ENCODE assay signal across 8 cellular contexts in the genomic region with DNA sequence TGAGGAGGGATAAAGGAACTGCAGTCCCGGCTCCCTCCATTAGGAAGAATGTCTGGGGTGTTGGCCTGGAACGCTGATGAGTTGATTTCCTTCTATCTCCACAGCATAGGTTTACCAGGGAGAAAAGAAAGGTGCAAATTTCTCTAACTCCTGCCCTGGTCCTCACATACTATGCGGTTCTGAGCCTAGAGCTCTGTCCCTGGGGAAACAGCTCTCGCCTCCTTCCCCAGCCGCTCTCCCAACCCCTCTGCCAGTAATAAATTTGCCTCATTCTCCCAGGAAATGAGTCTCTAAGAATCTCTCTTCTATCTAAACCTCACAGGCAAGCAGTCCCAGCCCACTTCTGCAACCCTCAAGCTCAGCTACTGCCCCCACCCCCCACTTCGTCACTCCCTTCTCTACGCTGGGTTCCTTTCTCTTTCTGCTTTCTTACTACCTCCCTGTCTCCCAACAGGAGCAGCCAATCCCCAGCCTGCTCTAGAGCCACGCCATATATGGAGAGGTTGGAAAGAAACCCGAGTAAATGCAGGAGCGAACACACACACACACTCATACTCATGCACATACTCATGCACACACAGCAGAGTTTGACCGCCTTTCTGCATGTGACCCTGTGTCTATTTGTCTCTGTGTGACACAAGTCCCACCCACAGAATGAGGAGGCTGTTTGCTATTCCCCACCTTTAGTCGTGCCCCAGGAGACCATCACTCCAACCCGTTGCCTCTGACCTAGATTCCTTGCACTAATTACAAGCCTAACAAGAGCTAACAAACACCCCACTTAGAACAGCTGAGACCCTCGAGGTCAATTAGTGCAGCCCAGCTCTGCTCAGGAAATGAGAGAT. TPM values are rescaled to one million over a fixed set of nuclear protein-coding genes. Genes with fewer than 3 reads are reported as not detected.
DNase-seq lines count a peak whose midpoint lies in the region; ATAC-seq and TF ChIP-seq lines count a peak whose summit lies in the region.

No MANE protein-coding gene starts in this region.

- peaks cover 10 to 78% (median 37%) of the 10 kb centered on the region in 9 donors for H3K4me1 ChIP-seq in heart right ventricle

- TF ChIP-seq CTCF in heart right ventricle (IDR thresholded peaks at IDR 0.05) (peak in 1 of 9 donors; percentile 5), omental fat pad (IDR thresholded peaks at IDR 0.05) (peak in 1 of 3 donors; percentile 38)

- no peaks in the 10 kb centered on the region for H3K27me3 ChIP-seq in heart right ventricle

- WGBS in heart right ventricle, 2 donors = 13 to 23% methylated on average over 14 of the region's 14 CpGs

- H3K9me3 ChIP-seq in heart right ventricle = no peaks in the 10 kb centered on the region

- DNase-seq in activated CD4-positive, alpha-beta T cell treated with anti-CD3 and anti-CD28 coated beads for 48 hours = peak; percentile 46
- no peak for DNase-seq in activated CD4-positive, alpha-beta T cell treated with anti-CD3 and anti-CD28 coated beads for 1 hour
- DNase-seq in NCI-H2227 (lab: John Stamatoyannopoulos, UW; ENCODE audit: unreplicated experiment) = peak; percentile 88
- peak in 49 of 56 donors; percentile 27 to 88 (median 74) for DNase-seq in amygdala (lab: John Stamatoyannopoulos, UW)
- peak; percentile 71 to 90 for DNase-seq in heart right ventricle
- peak; percentile 61 for DNase-seq in omental fat pad (ENCODE audit: low spot score)
- DNase-seq in NCI-H345 treated with DMSO at 0.1 percent for 48 hours (lab: John Stamatoyannopoulos, UW; ENCODE audit: unreplicated experiment) = no peak

- intact Hi-C loops in heart right ventricle (cut with DNase I) = loop anchor here in 2 of 10 donors (5.0 to 10.0 kb wide), 2 partner anchors 81 to 198 kb away; no protein-coding TSS in a partner anchor

- peaks cover 0 to 30% (median 5%) of the 10 kb centered on the region in 9 donors for H3K36me3 ChIP-seq in heart right ventricle

- ATAC-seq in HG02759 (IDR thresholded peaks at IDR 0.05; ENCODE audit: unreplicated experiment) = peak; percentile 52
- peak; percentile 88 to 93 (median 91) for ATAC-seq in heart right ventricle
- peak; percentile 98 for ATAC-seq in omental fat pad (ENCODE audit: low FRiP score)

- H3K27ac ChIP-seq in heart right ventricle = peak overlapping the region; percentile 76 to 96 (median 90)

- peak overlapping the region in 8 of 10 donors; percentile 13 to 46 (median 30) for H3K4me3 ChIP-seq in heart right ventricle

RNA-seq across cellular contexts. Expression of a gene that starts 13.4 kb away (rescaled TPM):
- total RNA-seq in heart right ventricle (10 to 100 TPM; 29.3 to 82.3 (median 56.8) TPM), omental fat pad (10 to 100 TPM; 16.5 to 68.6 (median 32.8) TPM)
- polyA plus RNA-seq in heart right ventricle = 100 to 1,000 TPM; 215 to 221 TPM

Comparison
In these comparisons a context has a peak if more than half of its experiments do, and no peak if none do; other contexts are left out.
1. DNase-seq: peak in activated CD4-positive, alpha-beta T cell treated with anti-CD3 and anti-CD28 coated beads for 48 hours (single experiment), NCI-H2227 (single experiment), amygdala (49 of 56), heart right ventricle (2 of 2) and omental fat pad (single experiment); none in activated CD4-positive, alpha-beta T cell treated with anti-CD3 and anti-CD28 coated beads for 1 hour (single experiment) and NCI-H345 treated with DMSO at 0.1 percent for 48 hours (single experiment).
2. Peak in every context shown above with its lines, with median percentiles within 50 percentile points of each other: ATAC-seq.